ENCODE assay signal across 1 cellular context in genomic region chr1:40886318-40887011, GRCh38.
TF ChIP-seq lines count a peak whose summit lies in the region.

No MANE protein-coding gene starts in this region.

TF ChIP-seq in HepG2, 621 proteins besides CTCF, POLR2A, EP300 and RAD21:
- TF ChIP-seq ZNF24 (IDR thresholded peaks at IDR 0.05), result peak; percentile 58; the same call in 1 of the 2 replicates
- no peak for TF ChIP-seq ZNF850 (CRISPR knock-in tag; conservative IDR thresholded peaks at IDR 0.05)
- 0 out of 2 replicates have a peak, but pooled peaks have one; percentile 60 for TF ChIP-seq FOXO4 (CRISPR knock-in tag; conservative IDR thresholded peaks at IDR 0.05)
- TF ChIP-seq ZNF770 (CRISPR knock-in tag; IDR thresholded peaks at IDR 0.05), result peak; percentile 72; the same call in 1 of the 2 replicates
- no peak for TF ChIP-seq ZBTB14 (CRISPR knock-in tag; IDR thresholded peaks at IDR 0.05)
- no peak for TF ChIP-seq NCOA5 (CRISPR knock-in tag; IDR thresholded peaks at IDR 0.05)
- no peak for TF ChIP-seq RBM22 (optimal IDR thresholded peaks at IDR 0.05; ENCODE audit: low read length)
- TF ChIP-seq ZNF512 (CRISPR knock-in tag; IDR thresholded peaks at IDR 0.05), result no peak
